Comparison of ENCODE assay signal across 1 cellular context in the genomic region with DNA sequence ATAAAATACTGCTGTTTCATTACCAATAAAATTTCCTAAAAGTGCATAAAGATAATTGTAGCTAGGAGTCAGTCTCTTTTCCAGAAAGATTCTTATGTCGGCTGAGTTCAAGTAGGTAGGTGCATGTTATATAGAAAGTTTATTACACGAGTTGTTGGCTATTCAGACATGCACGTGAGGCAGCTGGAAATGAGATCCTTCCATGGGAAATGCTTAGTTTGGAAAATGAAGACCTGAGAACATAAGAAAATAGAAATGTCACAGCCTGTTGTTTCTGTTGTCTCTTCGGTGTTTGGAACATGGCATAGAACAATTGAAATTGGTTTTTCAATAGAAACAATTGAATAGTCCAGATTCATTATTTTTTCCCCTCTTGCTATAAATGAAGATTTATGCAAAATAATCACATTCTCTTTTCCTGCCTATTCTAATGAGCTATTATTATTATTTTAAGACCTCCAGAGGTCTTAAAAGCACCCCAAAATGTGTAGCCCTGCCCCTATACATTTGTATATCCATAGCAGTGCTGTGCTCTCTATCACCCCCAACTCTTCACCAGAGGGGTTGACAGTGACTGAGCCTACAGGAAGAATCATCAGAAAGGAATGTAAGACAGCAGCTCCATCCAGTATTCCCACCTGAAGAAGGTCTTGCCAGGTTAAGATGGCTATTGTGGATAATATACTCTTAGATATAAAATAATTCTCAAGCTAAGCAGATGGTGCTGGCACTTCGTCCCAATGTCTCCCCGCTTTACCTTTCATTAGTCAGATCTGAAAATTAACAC.
A peak's percentile ranks its signal among the peaks of the same experiment; 100 is the strongest.
TF ChIP-seq lines count a peak whose summit lies in the region.

No MANE protein-coding gene starts in this region.

TF ChIP-seq in H1, 55 proteins besides CTCF, POLR2A, EP300 and RAD21:
- TF ChIP-seq NANOG (IDR thresholded peaks at IDR 0.05; ENCODE audit: insufficient read depth, low read depth, low read length, poor library complexity, severe bottlenecking) (no peak), CHD2 (IDR thresholded peaks at IDR 0.05; ENCODE audit: low read length) (no peak), CBX5 (IDR thresholded peaks at IDR 0.05; ENCODE audit: low read depth, low read length) (no peak), MAFK (IDR thresholded peaks at IDR 0.05; ENCODE audit: low read depth, low read length) (no peak), JUN (IDR thresholded peaks at IDR 0.05; ENCODE audit: low read depth, low read length) (0 out of 2 replicates have a peak, but pooled peaks have one; percentile 36)
